8 cellular contexts compared by ENCODE assay signal in genomic region chr6:157274471-157275226, GRCh38. TPM values are rescaled to one million over a fixed set of nuclear protein-coding genes. Genes with fewer than 3 reads are reported as not detected.
DNase-seq lines count a peak whose midpoint lies in the region; ATAC-seq and TF ChIP-seq lines count a peak whose summit lies in the region.

No MANE protein-coding gene starts in this region.

- intact Hi-C loops in Panc1 (cut with micrococcal nuclease; ENCODE audit: unreplicated experiment), result loop anchor here (5.0 kb wide), 1 partner anchor 47 kb away; no protein-coding TSS in a partner anchor
- intact Hi-C loops in activated T-helper 1 cell treated with anti-CD3 and anti-CD28 coated beads, Interleukin-12 subunit alpha, Interleukin-12 subunit beta, Interleukin-2, Interleukin-4 antibody, amounts not matched to agents 30 ng/mL and 10 ng/mL and 1 ng/mL, durations not matched to agents 14 hours and 24 hours and 36 hours (cut with micrococcal nuclease), result loop anchor here (1.0 to 10.0 kb wide), 10 partner anchors 39 to 1960 kb away; partner anchors contain the start of genes TFB1M and TMEM242
- intact Hi-C loops in natural killer cell (cut with micrococcal nuclease), result loop anchor here (1.0 to 5.0 kb wide), 4 partner anchors 37 to 710 kb away; no protein-coding TSS in a partner anchor

- ATAC-seq in GM21515 (IDR thresholded peaks at IDR 0.05; ENCODE audit: unreplicated experiment) (peak; percentile 93), Panc1 (peak; percentile 98), natural killer cell (peak; percentile 89 to 97 (median 90))

- H3K9me3 ChIP-seq in HUES6 (ENCODE audit: control insufficient read depth, insufficient read depth, low read depth, low read length) (0 out of 2 replicates have a peak, but pooled peaks cover 4% of the 10 kb centered on the region), Panc1 (ENCODE audit: control insufficient read depth, insufficient read depth, low read depth, low read length) (no peaks in the 10 kb centered on the region)

- peak; percentile 99 for TF ChIP-seq CTCF in Panc1 (IDR thresholded peaks at IDR 0.05)
- TF ChIP-seq CTCF in fibroblast of mammary gland (conservative IDR thresholded peaks at IDR 0.05; ENCODE audit: control insufficient read depth, insufficient read depth, low read depth, low read length), result no peak
- TF ChIP-seq CTCF in natural killer cell (IDR thresholded peaks at IDR 0.05), result peak; percentile 86

- no peak overlapping the region for H3K27ac ChIP-seq in HUES6 (ENCODE audit: low read depth, low read length)
- H3K27ac ChIP-seq in Panc1 (ENCODE audit: low read length), result peak overlapping the region; percentile 46

- H3K36me3 ChIP-seq in HUES6 (ENCODE audit: control insufficient read depth, insufficient read depth, low read length) (no peaks in the 10 kb centered on the region), Panc1 (ENCODE audit: control insufficient read depth, insufficient read depth, low read length) (no peaks in the 10 kb centered on the region; the same call in 1 of the 2 replicates)

- POLR2A ChIA-PET in Panc1 (lab: Charles Lee), result interaction anchor here (0.6 kb wide), 1 partner anchor 9 kb away, joined by 9 read pairs; no protein-coding TSS in a partner anchor

- H3K4me1 ChIP-seq in HUES6 (ENCODE audit: control insufficient read depth, insufficient read depth, low read length) (peaks cover 19% of the 10 kb centered on the region), Panc1 (ENCODE audit: control insufficient read depth, insufficient read depth, low read length) (peaks cover 5% of the 10 kb centered on the region)

- H3K9me3 Mint-ChIP-seq in activated T-helper 1 cell treated with anti-CD3 and anti-CD28 coated beads, Interleukin-12 subunit alpha, Interleukin-12 subunit beta, Interleukin-2, Interleukin-4 antibody, amounts not matched to agents 30 ng/mL and 10 ng/mL and 1 ng/mL, durations not matched to agents 14 hours and 24 hours and 36 hours, result peaks cover 10% of the 10 kb centered on the region
- H3K9me3 Mint-ChIP-seq in natural killer cell, result peaks cover 4 to 8% of the 10 kb centered on the region in 2 donors

- peak overlapping the region; percentile 67 for H3K27ac Mint-ChIP-seq in activated T-helper 1 cell treated with anti-CD3 and anti-CD28 coated beads, Interleukin-12 subunit alpha, Interleukin-12 subunit beta, Interleukin-2, Interleukin-4 antibody, amounts not matched to agents 30 ng/mL and 10 ng/mL and 1 ng/mL, durations not matched to agents 14 hours and 24 hours and 36 hours
- peak overlapping the region; percentile 88 to 94 for H3K27ac Mint-ChIP-seq in natural killer cell

- peaks cover 4% of the 10 kb centered on the region for H3K4me1 Mint-ChIP-seq in activated T-helper 1 cell treated with anti-CD3 and anti-CD28 coated beads, Interleukin-12 subunit alpha, Interleukin-12 subunit beta, Interleukin-2, Interleukin-4 antibody, amounts not matched to agents 30 ng/mL and 10 ng/mL and 1 ng/mL, durations not matched to agents 14 hours and 24 hours and 36 hours (ENCODE audit: low read depth)
- H3K4me1 Mint-ChIP-seq in natural killer cell, result peaks cover 7 to 19% of the 10 kb centered on the region in 2 donors

- no TSS peak for BruUV-seq in Panc1 (replicated peaks; lab: Mats Ljungman, UMichigan)

- peaks cover 10% of the 10 kb centered on the region for H3K27me3 Mint-ChIP-seq in activated T-helper 1 cell treated with anti-CD3 and anti-CD28 coated beads, Interleukin-12 subunit alpha, Interleukin-12 subunit beta, Interleukin-2, Interleukin-4 antibody, amounts not matched to agents 30 ng/mL and 10 ng/mL and 1 ng/mL, durations not matched to agents 14 hours and 24 hours and 36 hours (ENCODE audit: insufficient read depth)
- H3K27me3 Mint-ChIP-seq in natural killer cell (ENCODE audit: low read depth in 2 of 2), result peaks cover 0 to 4% of the 10 kb centered on the region in 2 donors

- peaks cover 21% of the 10 kb centered on the region for H3K27me3 ChIP-seq in HUES6 (ENCODE audit: control insufficient read depth, insufficient read depth, low read length)
- H3K27me3 ChIP-seq in Panc1 (ENCODE audit: control insufficient read depth, insufficient read depth, low read length), result no peaks in the 10 kb centered on the region

- CTCF ChIA-PET in Panc1 (lab: Charles Lee), result interaction anchor here (0.5 to 0.6 kb wide), 6 partner anchors 10 to 1772 kb away, joined by 3 to 7 read pairs (median 4); no protein-coding TSS in a partner anchor

- H3K4me3 ChIP-seq in HUES6 (ENCODE audit: low read depth, low read length), result peak overlapping the region; percentile 75
- peak overlapping the region; percentile 61 to 64 for H3K4me3 ChIP-seq in Panc1 (ENCODE audit: low read depth in 2 of 2, low read length in 2 of 2)
- peak overlapping the region; percentile 57 for H3K4me3 ChIP-seq in fibroblast of mammary gland (ENCODE audit: control insufficient read depth, low read depth, low read length)

- in situ Hi-C loops in Panc1 (cut with HindIII; ENCODE audit: low pct_unique_long_range_greater_than_20kb, low sequenced_read_pairs), result no loop called here

- no peaks in the 10 kb centered on the region for H3K36me3 Mint-ChIP-seq in activated T-helper 1 cell treated with anti-CD3 and anti-CD28 coated beads, Interleukin-12 subunit alpha, Interleukin-12 subunit beta, Interleukin-2, Interleukin-4 antibody, amounts not matched to agents 30 ng/mL and 10 ng/mL and 1 ng/mL, durations not matched to agents 14 hours and 24 hours and 36 hours (ENCODE audit: low read depth)
- no peaks in the 10 kb centered on the region for H3K36me3 Mint-ChIP-seq in natural killer cell

- peak overlapping the region; percentile 73 for H3K9ac ChIP-seq in HUES6 (ENCODE audit: low read length)

- peak overlapping the region; percentile 86 for H3K4me3 Mint-ChIP-seq in activated T-helper 1 cell treated with anti-CD3 and anti-CD28 coated beads, Interleukin-12 subunit alpha, Interleukin-12 subunit beta, Interleukin-2, Interleukin-4 antibody, amounts not matched to agents 30 ng/mL and 10 ng/mL and 1 ng/mL, durations not matched to agents 14 hours and 24 hours and 36 hours
- H3K4me3 Mint-ChIP-seq in natural killer cell, result peak overlapping the region; percentile 96

- DNase-seq in DMS 273 (lab: John Stamatoyannopoulos, UW; ENCODE audit: unreplicated experiment), result peak; percentile 94
- no peak for DNase-seq in Panc1 (ENCODE audit: low read depth, low spot score)
- peak; percentile 78 for DNase-seq in activated T-helper 1 cell treated with anti-CD3 and anti-CD28 coated beads, Interleukin-12 subunit alpha, Interleukin-12 subunit beta, Interleukin-2, Interleukin-4 antibody, amounts not matched to agents 30 ng/mL and 10 ng/mL and 1 ng/mL, durations not matched to agents 14 hours and 24 hours and 36 hours (ENCODE audit: low spot score)
- DNase-seq in fibroblast of mammary gland (ENCODE audit: low read depth), result peak; percentile 48
- DNase-seq in natural killer cell, result peak; percentile 82
- DNase-seq in stimulated activated naive CD4-positive, alpha-beta T cell treated with Interleukin-2 at 50 U/mL for 16 hours (lab: John Stamatoyannopoulos, UW), result peak; percentile 78

RNA-seq across cellular contexts. Expression of gene TMEM242, which starts 48.7 kb away (rescaled TPM):
- total RNA-seq in Panc1 (2021; ENCODE audit: unreplicated experiment), result 6.8 TPM
- 5.0 TPM for polyA plus RNA-seq in Panc1 (2012; ENCODE audit: insufficient read length)
- 10.1 and 12.7 TPM in 2 replicates for total RNA-seq in activated T-helper 1 cell treated with anti-CD3 and anti-CD28 coated beads, Interleukin-12 subunit alpha, Interleukin-12 subunit beta, Interleukin-2, Interleukin-4 antibody, amounts not matched to agents 30 ng/mL and 10 ng/mL and 1 ng/mL, durations not matched to agents 14 hours and 24 hours and 36 hours
- 10 to 100 TPM; 18.5 to 24.8 (median 19.8) TPM for total RNA-seq in natural killer cell
